Comparison of ENCODE assay signal across 8 cellular contexts in the genomic region with DNA sequence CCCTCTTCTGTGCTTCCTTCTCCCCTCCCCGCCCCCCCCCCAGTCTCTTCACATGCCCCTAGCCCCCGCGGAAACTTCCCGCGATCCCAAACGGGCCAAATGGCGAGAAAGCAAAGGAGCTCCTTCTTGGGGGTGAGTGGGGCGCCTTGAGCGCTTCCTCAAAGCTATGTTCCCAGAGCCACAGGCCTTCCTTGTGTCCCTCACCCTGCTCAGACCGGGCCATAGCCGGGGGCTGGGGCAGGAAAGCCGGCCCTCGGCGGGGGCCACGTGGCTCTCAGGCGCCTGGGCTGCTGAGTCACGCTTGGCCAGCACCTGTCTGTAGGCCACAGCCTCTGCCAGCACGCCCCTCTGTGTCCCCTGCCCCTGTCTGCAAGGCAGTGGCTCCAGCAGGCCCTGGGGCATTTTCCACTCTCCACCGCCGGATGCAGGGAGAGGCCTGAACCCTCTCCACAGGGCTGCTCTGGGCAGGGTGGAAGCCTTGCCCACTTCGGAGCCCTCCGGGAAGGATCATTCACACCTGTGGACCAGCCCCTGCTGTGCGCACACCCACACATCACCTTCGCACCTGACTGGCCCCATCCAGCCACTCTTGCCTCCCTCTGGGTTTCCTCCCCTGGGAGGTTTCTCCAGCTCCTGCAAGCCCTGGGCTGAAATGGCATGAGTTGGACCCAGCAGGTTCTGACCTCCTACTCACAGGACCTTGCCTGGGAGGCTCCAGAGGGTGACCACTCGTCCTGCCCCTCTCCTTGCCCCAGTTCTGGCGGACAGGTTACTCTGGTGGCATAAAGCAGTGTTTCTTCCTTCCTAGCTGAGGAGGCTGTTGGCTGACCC. TPM values are rescaled to one million over a fixed set of nuclear protein-coding genes. Genes with fewer than 3 reads are reported as not detected.
DNase-seq lines count a peak whose midpoint lies in the region; ATAC-seq and TF ChIP-seq lines count a peak whose summit lies in the region.

No MANE protein-coding gene starts in this region.

- TF ChIP-seq CTCF in H9 (conservative IDR thresholded peaks at IDR 0.05) (no peak), Peyer's patch (IDR thresholded peaks at IDR 0.05) (no peak)

- no peak overlapping the region for H4K5ac ChIP-seq in H9 (ENCODE audit: insufficient read length, low read depth, low read length)

- peaks cover 3% of the 10 kb centered on the region; the same call in 1 of the 2 replicates for H3K4me1 ChIP-seq in H9 (ENCODE audit: insufficient read depth, low read length)
- peaks cover 7 to 65% (median 32%) of the 10 kb centered on the region in 4 donors for H3K4me1 ChIP-seq in Peyer's patch
- H3K4me1 ChIP-seq in iPS-15b (ENCODE audit: control insufficient read depth, insufficient read depth, low read length): peaks cover 14% of the 10 kb centered on the region

- H3K14ac ChIP-seq in H9 (ENCODE audit: insufficient read depth, low read length): peak overlapping the region; percentile 7; the same call in 1 of the 2 replicates

- H3K36me3 ChIP-seq in Peyer's patch: peaks cover 0 to 25% (median 0%) of the 10 kb centered on the region in 3 donors
- H3K36me3 ChIP-seq in iPS-15b (ENCODE audit: control insufficient read depth, insufficient read depth, low read length): peaks cover 20% of the 10 kb centered on the region

- peaks cover 30 to 35% of the 10 kb centered on the region in 2 experiments for H3K4me1 Mint-ChIP-seq in H9

- peaks cover 16% of the 10 kb centered on the region for H3K23me2 ChIP-seq in H9 (ENCODE audit: insufficient read length, low read depth, low read length, poor library complexity, severe bottlenecking)

- no peak overlapping the region for H2BK12ac ChIP-seq in H9 (ENCODE audit: insufficient read length, low read depth, low read length)

- H4K8ac ChIP-seq in H9 (replicated peaks; ENCODE audit: insufficient read length, low read depth, low read length): no peak overlapping the region

- no CpG with 5 or more reads among the region's 26 CpGs for WGBS in H9 (ENCODE audit: extremely low coverage, insufficient read length, low lambda C conversion rate)

- no peak overlapping the region for H2BK5ac ChIP-seq in H9 (ENCODE audit: insufficient read length, low read length)

- H3K23ac ChIP-seq in H9 (ENCODE audit: insufficient read length, low read depth, low read length): no peak overlapping the region

- H3K79me2 ChIP-seq in H9 (ENCODE audit: insufficient read depth, low read length): peaks cover 9% of the 10 kb centered on the region; the same call in 1 of the 2 replicates

- H2AFZ ChIP-seq in H9 (ENCODE audit: low read length): no peak overlapping the region

- H3K56ac ChIP-seq in H9 (ENCODE audit: insufficient read length, low read depth, low read length): no peak overlapping the region

- no peaks in the 10 kb centered on the region for H4K20me1 ChIP-seq in H9 (ENCODE audit: control insufficient read depth, insufficient read depth, insufficient read length)

- H3K9me3 Mint-ChIP-seq in H9: no peaks in the 10 kb centered on the region; a peak in 2 of 5 replicates

- H2BK120ac ChIP-seq in H9 (ENCODE audit: low read depth, low read length, poor library complexity, severe bottlenecking): no peak overlapping the region

- no peak overlapping the region for H2BK20ac ChIP-seq in H9 (ENCODE audit: low read depth, low read length, poor library complexity, severe bottlenecking)

- H3K9ac ChIP-seq in H9 (ENCODE audit: extremely low read depth, insufficient read length, low read length): no peak overlapping the region
- H3K9ac ChIP-seq in iPS-15b (ENCODE audit: low read depth, low read length): peak overlapping the region; percentile 47

- no peak overlapping the region for H2AK5ac ChIP-seq in H9 (ENCODE audit: insufficient read length, low read length)

- H3K9me3 ChIP-seq in H9 (ENCODE audit: control insufficient read depth, low read depth, low read length): no peaks in the 10 kb centered on the region
- no peaks in the 10 kb centered on the region for H3K9me3 ChIP-seq in Peyer's patch
- no peaks in the 10 kb centered on the region for H3K9me3 ChIP-seq in iPS-15b (ENCODE audit: control insufficient read depth, insufficient read depth, low read length)

- H3K79me1 ChIP-seq in H9 (ENCODE audit: insufficient read depth, low read depth, low read length, poor library complexity, severe bottlenecking): peaks cover 10% of the 10 kb centered on the region

- no peak overlapping the region for H3K27ac ChIP-seq in H9 (ENCODE audit: insufficient read length, low read depth, low read length)
- H3K27ac ChIP-seq in Peyer's patch: peak overlapping the region; percentile 93 to 100 (median 96)

- H3K27me3 Mint-ChIP-seq in H9 (ENCODE audit: low read depth): peaks cover 13% of the 10 kb centered on the region

- peak overlapping the region in 1 of 2 experiments; percentile 80; a peak in 3 of 5 replicates for H3K4me3 Mint-ChIP-seq in H9

- peak overlapping the region; percentile 23 for H3K4me2 ChIP-seq in H9 (ENCODE audit: insufficient read depth, insufficient read length, low read length)

- peak overlapping the region; percentile 77 to 96 (median 84) for H3K4me3 ChIP-seq in Peyer's patch
- peak overlapping the region; percentile 45 for H3K4me3 ChIP-seq in iPS-15b (ENCODE audit: low read depth, low read length)

- H3K4ac ChIP-seq in H9 (ENCODE audit: low read depth, low read length): no peak overlapping the region

- DNase-seq in DMS53 treated with DMSO at 0.1 percent for 48 hours (lab: John Stamatoyannopoulos, UW; ENCODE audit: unreplicated experiment): peak; percentile 70
- peak; percentile 90 for DNase-seq in H9
- DNase-seq in Peyer's patch: peak; percentile 70 to 86 (median 82)
- DNase-seq in astrocyte of the hippocampus (ENCODE audit: low read depth, low spot score): peak; percentile 83
- DNase-seq in retina: peak; percentile 68

- ATAC-seq in GM19035 (IDR thresholded peaks at IDR 0.05; ENCODE audit: unreplicated experiment): no peak
- ATAC-seq in GM21723 (IDR thresholded peaks at IDR 0.05; ENCODE audit: unreplicated experiment): no peak

- H4K91ac ChIP-seq in H9 (ENCODE audit: insufficient read length, low read depth, low read length): no peak overlapping the region

- H2BK15ac ChIP-seq in H9 (ENCODE audit: low read depth, low read length): no peak overlapping the region

- no peak overlapping the region for H3T11ph ChIP-seq in H9 (ENCODE audit: low read length)

- peak overlapping the region; percentile 64 for H3K18ac ChIP-seq in H9 (ENCODE audit: insufficient read length, low read depth, low read length)

- no peak for TF ChIP-seq POLR2A in Peyer's patch (IDR thresholded peaks at IDR 0.05)

- H3K36me3 Mint-ChIP-seq in H9 (ENCODE audit: insufficient read depth in 1 of 3, low read depth in 3 of 3): peaks cover 10 to 26% (median 22%) of the 10 kb centered on the region in 3 experiments

- H3K27me3 ChIP-seq in H9 (ENCODE audit: insufficient read depth, low read length) (no peaks in the 10 kb centered on the region), Peyer's patch (no peaks in the 10 kb centered on the region), iPS-15b (ENCODE audit: control insufficient read depth, insufficient read depth, low read length) (no peaks in the 10 kb centered on the region)

- H3K27ac Mint-ChIP-seq in H9: peak overlapping the region in 2 of 3 experiments; percentile 18 to 89; a peak in 3 of 7 replicates

RNA-seq across cellular contexts. Expression of gene SQSTM1, which starts 1.2 kb away (rescaled TPM):
- total RNA-seq in H9 (2021) (144 and 147 TPM in 2 replicates), Peyer's patch (100 to 1,000 TPM; 287 to 417 (median 348) TPM)

RNA-seq across cellular contexts. Expression of gene MGAT4B, which starts 12.8 kb away (rescaled TPM):
- total RNA-seq in H9 (2021): 140 and 147 TPM in 2 replicates
- total RNA-seq in Peyer's patch: 1,000 to 10,000 TPM in 2 of 4 donors, 100 to 1,000 TPM in 2; 366 to 1,291 (median 1,007) TPM

RNA-seq across cellular contexts. Expression of gene LTC4S, which starts 25.7 kb away (rescaled TPM):
- total RNA-seq in H9 (2021) (3.7 and 4.5 TPM in 2 replicates), Peyer's patch (10 to 100 TPM in 1 of 4 donors, 1 to 10 TPM in 2, not detected in 1; 1.9 to 12.4 (median 3.6) TPM)

RNA-seq across cellular contexts. Expression of gene MRNIP, which starts 39.1 kb away (rescaled TPM):
- total RNA-seq in H9 (2021) (30.4 and 31.1 TPM in 2 replicates), Peyer's patch (100 to 1,000 TPM in 1 of 4 donors, 10 to 100 TPM in 3; 21.5 to 120 (median 68.3) TPM)
